2 cellular contexts compared by ENCODE assay signal in genomic region chr1:4711191-4711915, GRCh38.
TF ChIP-seq lines count a peak whose summit lies in the region.

No MANE protein-coding gene starts in this region.

TF ChIP-seq in HepG2, 621 proteins besides CTCF, POLR2A, EP300 and RAD21:
- TF ChIP-seq GABPB1 (CRISPR knock-in tag; IDR thresholded peaks at IDR 0.05) (0 out of 2 replicates have a peak, but pooled peaks have one; percentile 8), REST (IDR thresholded peaks at IDR 0.05; ENCODE audit: borderline replicate concordance in 1 of 2, low read depth in 1 of 2, low read length in 2 of 2) (no peak), GATAD2A (CRISPR knock-in tag; IDR thresholded peaks at IDR 0.05) (no peak), GMEB1 (CRISPR knock-in tag; IDR thresholded peaks at IDR 0.05; ENCODE audit: borderline replicate concordance) (no peak), MAFG (CRISPR knock-in tag; IDR thresholded peaks at IDR 0.05) (no peak), BCLAF1 (IDR thresholded peaks at IDR 0.05) (no peak), HDAC1 (CRISPR knock-in tag; IDR thresholded peaks at IDR 0.05) (0 out of 2 replicates have a peak, but pooled peaks have one; percentile 5), SIN3A (IDR thresholded peaks at IDR 0.05; ENCODE audit: borderline replicate concordance, low read depth, low read length) (no peak), KDM5B (CRISPR knock-in tag; IDR thresholded peaks at IDR 0.05; ENCODE audit: borderline replicate concordance) (no peak), ZFAT (CRISPR knock-in tag; conservative IDR thresholded peaks at IDR 0.05) (no peak), REXO4 (CRISPR knock-in tag; IDR thresholded peaks at IDR 0.05; ENCODE audit: borderline replicate concordance) (no peak), SALL1 (CRISPR knock-in tag; IDR thresholded peaks at IDR 0.05) (peak; percentile 1), KLF11 (CRISPR knock-in tag; IDR thresholded peaks at IDR 0.05) (no peak), ZNF430 (CRISPR knock-in tag; IDR thresholded peaks at IDR 0.05) (no peak), ZNF350 (CRISPR knock-in tag; IDR thresholded peaks at IDR 0.05; ENCODE audit: borderline replicate concordance, low read depth) (0 out of 2 replicates have a peak, but pooled peaks have one; percentile 11)
- TF ChIP-seq, protein P1, sequence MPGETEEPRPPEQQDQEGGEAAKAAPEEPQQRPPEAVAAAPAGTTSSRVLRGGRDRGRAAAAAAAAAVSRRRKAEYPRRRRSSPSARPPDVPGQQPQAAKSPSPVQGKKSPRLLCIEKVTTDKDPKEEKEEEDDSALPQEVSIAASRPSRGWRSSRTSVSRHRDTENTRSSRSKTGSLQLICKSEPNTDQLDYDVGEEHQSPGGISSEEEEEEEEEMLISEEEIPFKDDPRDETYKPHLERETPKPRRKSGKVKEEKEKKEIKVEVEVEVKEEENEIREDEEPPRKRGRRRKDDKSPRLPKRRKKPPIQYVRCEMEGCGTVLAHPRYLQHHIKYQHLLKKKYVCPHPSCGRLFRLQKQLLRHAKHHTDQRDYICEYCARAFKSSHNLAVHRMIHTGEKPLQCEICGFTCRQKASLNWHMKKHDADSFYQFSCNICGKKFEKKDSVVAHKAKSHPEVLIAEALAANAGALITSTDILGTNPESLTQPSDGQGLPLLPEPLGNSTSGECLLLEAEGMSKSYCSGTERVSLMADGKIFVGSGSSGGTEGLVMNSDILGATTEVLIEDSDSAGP (CRISPR knock-in tag; IDR thresholded peaks at IDR 0.05; ENCODE audit: borderline replicate concordance): 0 out of 2 replicates have a peak, but pooled peaks have one; percentile 5

TF ChIP-seq in WTC11, 78 proteins besides CTCF, POLR2A, EP300 and RAD21:
- TF ChIP-seq MYBL2 (CRISPR knock-in tag; IDR thresholded peaks at IDR 0.05) (no peak), ZNF671 (CRISPR knock-in tag; IDR thresholded peaks at IDR 0.05) (no peak), JAZF1 (CRISPR knock-in tag; IDR thresholded peaks at IDR 0.05) (no peak), E2F5 (CRISPR knock-in tag; IDR thresholded peaks at IDR 0.05) (no peak), EMX1 (CRISPR knock-in tag; IDR thresholded peaks at IDR 0.05) (no peak), ZNF232 (CRISPR knock-in tag; IDR thresholded peaks at IDR 0.05) (no peak)
- TF ChIP-seq, protein P2, sequence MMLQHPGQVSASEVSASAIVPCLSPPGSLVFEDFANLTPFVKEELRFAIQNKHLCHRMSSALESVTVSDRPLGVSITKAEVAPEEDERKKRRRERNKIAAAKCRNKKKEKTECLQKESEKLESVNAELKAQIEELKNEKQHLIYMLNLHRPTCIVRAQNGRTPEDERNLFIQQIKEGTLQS (CRISPR knock-in tag; conservative IDR thresholded peaks at IDR 0.05): no peak
